ENCODE assay signal across 9 cellular contexts in genomic region chrX:74492720-74493201, GRCh38.
A peak's percentile ranks its signal among the peaks of the same experiment; 100 is the strongest.
DNase-seq lines count a peak whose midpoint lies in the region; ATAC-seq and TF ChIP-seq lines count a peak whose summit lies in the region.
"Had no signal": no experiment of that assay in that cellular context is flagged by ENCODE, and none has a peak within 500 bp of the region (broad histone marks: within the 10 kb centered on the region; RNA-seq: fewer than 3 reads in every experiment).

No MANE protein-coding gene starts in this region.

- ATAC-seq in PC-3 (no peak), HG02981 (IDR thresholded peaks at IDR 0.05; ENCODE audit: unreplicated experiment) (no peak)
- peak; percentile 52 to 65 for ATAC-seq in stimulated activated naive B cell treated with anti-CD40 and anti-IgM and Interleukin-4, amounts not matched to agents 10 μg/mL and 1 μg/mL and 100 μg/mL, for 72 hours (replicated peaks)

- H3K4me1 Mint-ChIP-seq in stimulated activated naive B cell treated with anti-CD40 and anti-IgM and Interleukin-4, amounts not matched to agents 10 μg/mL and 1 μg/mL and 100 μg/mL, for 72 hours, result no peaks in the 10 kb centered on the region

- no peak overlapping the region for H3K27ac Mint-ChIP-seq in stimulated activated naive B cell treated with anti-CD40 and anti-IgM and Interleukin-4, amounts not matched to agents 10 μg/mL and 1 μg/mL and 100 μg/mL, for 72 hours

- no peaks in the 10 kb centered on the region for H3K4me1 ChIP-seq in PC-3 (ENCODE audit: insufficient read depth, low read length)

- no peak overlapping the region for H3K4me3 Mint-ChIP-seq in stimulated activated naive B cell treated with anti-CD40 and anti-IgM and Interleukin-4, amounts not matched to agents 10 μg/mL and 1 μg/mL and 100 μg/mL, for 72 hours

- no peaks in the 10 kb centered on the region for H3K36me3 Mint-ChIP-seq in stimulated activated naive B cell treated with anti-CD40 and anti-IgM and Interleukin-4, amounts not matched to agents 10 μg/mL and 1 μg/mL and 100 μg/mL, for 72 hours

- peak; percentile 24 for DNase-seq in activated naive CD4-positive, alpha-beta T cell treated with Interleukin-2 at 50 U/mL for 16 hours
- DNase-seq in activated naive CD4-positive, alpha-beta T cell (lab: John Stamatoyannopoulos, UW), result no peak
- DNase-seq in PC-3, result no peak
- DNase-seq in epithelial cell of proximal tubule (ENCODE audit: low read depth), result no peak
- DNase-seq in stimulated activated naive B cell treated with anti-CD40 and anti-IgM and Interleukin-4, amounts not matched to agents 10 μg/mL and 1 μg/mL and 100 μg/mL, for 72 hours, result no peak
- no peak for DNase-seq in COLO668 (lab: John Stamatoyannopoulos, UW; ENCODE audit: unreplicated experiment)
- DNase-seq in COR-L47 (lab: John Stamatoyannopoulos, UW), result no peak
- DNase-seq: C1 segment of cervical spinal cord had no signal

- H3F3A ChIP-seq in PC-3 (ENCODE audit: low read length, unreplicated experiment), result no peaks in the 10 kb centered on the region

- H3K4me2 ChIP-seq in PC-3 (ENCODE audit: low read length), result no peak overlapping the region

- no peaks in the 10 kb centered on the region for H3K27me3 Mint-ChIP-seq in stimulated activated naive B cell treated with anti-CD40 and anti-IgM and Interleukin-4, amounts not matched to agents 10 μg/mL and 1 μg/mL and 100 μg/mL, for 72 hours

- CTCF ChIA-PET in PC-3 (lab: Charles Lee), result no interaction called here

- TF ChIP-seq CTCF in PC-3 (conservative IDR thresholded peaks at IDR 0.05; ENCODE audit: low read depth, low read length) (peak; percentile 36; the same call in 1 of the 2 replicates), epithelial cell of proximal tubule (conservative IDR thresholded peaks at IDR 0.05; ENCODE audit: low read depth, low read length) (peak; percentile 33)

- no peaks in the 10 kb centered on the region for H3K79me2 ChIP-seq in PC-3 (ENCODE audit: low read length)

- no TSS peak for BruUV-seq in PC-3 (replicated peaks; lab: Mats Ljungman, UMichigan)

- H3K9ac ChIP-seq in PC-3 (ENCODE audit: low read length), result no peak overlapping the region

- H3K9me2 ChIP-seq in PC-3 (replicated peaks; ENCODE audit: low read length), result no peaks in the 10 kb centered on the region

- no peak overlapping the region for H2AFZ ChIP-seq in PC-3 (ENCODE audit: low read length)

- intact Hi-C loops in PC-3 (cut with micrococcal nuclease), result no loop called here

- no peaks in the 10 kb centered on the region for H4K20me1 ChIP-seq in PC-3 (ENCODE audit: low read length)

- H3K9me3 ChIP-seq in PC-3 (ENCODE audit: low read length), result no peaks in the 10 kb centered on the region

- H3K27ac ChIP-seq in PC-3 (ENCODE audit: low read length), result no peak overlapping the region

- POLR2A ChIA-PET in PC-3 (lab: Charles Lee; ENCODE audit: unreplicated experiment), result no interaction called here

- no peaks in the 10 kb centered on the region for H3K36me3 ChIP-seq in PC-3 (ENCODE audit: low read depth, low read length)

- H3K9me3 Mint-ChIP-seq in stimulated activated naive B cell treated with anti-CD40 and anti-IgM and Interleukin-4, amounts not matched to agents 10 μg/mL and 1 μg/mL and 100 μg/mL, for 72 hours, result no peaks in the 10 kb centered on the region

- H3K27me3 ChIP-seq in PC-3 (ENCODE audit: low read length), result no peaks in the 10 kb centered on the region

- no peak overlapping the region for H3K4me3 ChIP-seq in PC-3 (ENCODE audit: low read length)
- no peak overlapping the region for H3K4me3 ChIP-seq in epithelial cell of proximal tubule (ENCODE audit: low read depth, low read length)

Comparison
In these comparisons a context has a peak if more than half of its experiments do, and no peak if none do; other contexts are left out.
1. ATAC-seq: peak in stimulated activated naive B cell treated with anti-CD40 and anti-IgM and Interleukin-4, amounts not matched to agents 10 μg/mL and 1 μg/mL and 100 μg/mL, for 72 hours (2 of 2); none in PC-3 (single experiment) and HG02981 (single experiment).